ENCODE assay signal across 15 cellular contexts in genomic region chr6:109579361-109579760, GRCh38.
A peak's percentile ranks its signal among the peaks of the same experiment; 100 is the strongest.
DNase-seq lines count a peak whose midpoint lies in the region; ATAC-seq and TF ChIP-seq lines count a peak whose summit lies in the region.
"Had no signal": no experiment of that assay in that cellular context is flagged by ENCODE, and none has a peak within 500 bp of the region (broad histone marks: within the 10 kb centered on the region; RNA-seq: fewer than 3 reads in every experiment).

No MANE protein-coding gene starts in this region.

- intact Hi-C loops in posterior cingulate gyrus (cut with DNase I): no loop called here

- TF ChIP-seq CTCF in foreskin keratinocyte (conservative IDR thresholded peaks at IDR 0.05): no peak

- no peaks in the 10 kb centered on the region for H3K4me1 ChIP-seq in foreskin keratinocyte

- DNase-seq in HCEC 1CT (peak; percentile 13), foreskin keratinocyte (peak; percentile 5 to 37), posterior cingulate gyrus (no peak)
- no peak for DNase-seq in activated effector memory CD4-positive, alpha-beta T cell treated with anti-CD3 and anti-CD28 coated beads, Interleukin-2, amount 50 U/mL, for 16 hours
- DNase-seq: activated gamma-delta T cell treated with Interleukin-2 at 50 U/mL for 16 hours; CD8-positive, alpha-beta memory T cell; Karpas-422; NCI-H2227 treated with DMSO at 0.1 percent for 48 hours had no signal

- H3K27me3 ChIP-seq in foreskin keratinocyte: peaks cover 12% of the 10 kb centered on the region

- H3K27ac ChIP-seq in foreskin keratinocyte: no peak overlapping the region

- peak; percentile 71 for ATAC-seq in GM18907 (IDR thresholded peaks at IDR 0.05; ENCODE audit: unreplicated experiment)
- peak; percentile 79 for ATAC-seq in HG03575 (IDR thresholded peaks at IDR 0.05; ENCODE audit: extremely low read depth, insufficient number of reproducible peaks, low FRiP score, unreplicated experiment)
- peak; percentile 48 for ATAC-seq in foreskin keratinocyte
- ATAC-seq in HG02884 (IDR thresholded peaks at IDR 0.05; ENCODE audit: unreplicated experiment): no peak
- ATAC-seq in GM18861 (IDR thresholded peaks at IDR 0.05; ENCODE audit: unreplicated experiment): no peak
- ATAC-seq: activated CD4-positive, CD25-positive, alpha-beta regulatory T cell treated with anti-CD3 and anti-CD28 coated beads, Interleukin-2, amount 50 U/mL, for 24 hours; esophagus mucosa; sciatic nerve had no signal

Comparison
In these comparisons a context has a peak if more than half of its experiments do, and no peak if none do; other contexts are left out.
1. ATAC-seq: peak in GM18907 (single experiment), HG03575 (single experiment) and foreskin keratinocyte (single experiment); none in HG02884 (single experiment) and GM18861 (single experiment).
2. DNase-seq: peak in HCEC 1CT (single experiment) and foreskin keratinocyte (2 of 2); none in posterior cingulate gyrus (0 of 10) and activated effector memory CD4-positive, alpha-beta T cell treated with anti-CD3 and anti-CD28 coated beads, Interleukin-2, amount 50 U/mL, for 16 hours (single experiment).